Comparison of ENCODE assay signal across 11 cellular contexts in the genomic region with DNA sequence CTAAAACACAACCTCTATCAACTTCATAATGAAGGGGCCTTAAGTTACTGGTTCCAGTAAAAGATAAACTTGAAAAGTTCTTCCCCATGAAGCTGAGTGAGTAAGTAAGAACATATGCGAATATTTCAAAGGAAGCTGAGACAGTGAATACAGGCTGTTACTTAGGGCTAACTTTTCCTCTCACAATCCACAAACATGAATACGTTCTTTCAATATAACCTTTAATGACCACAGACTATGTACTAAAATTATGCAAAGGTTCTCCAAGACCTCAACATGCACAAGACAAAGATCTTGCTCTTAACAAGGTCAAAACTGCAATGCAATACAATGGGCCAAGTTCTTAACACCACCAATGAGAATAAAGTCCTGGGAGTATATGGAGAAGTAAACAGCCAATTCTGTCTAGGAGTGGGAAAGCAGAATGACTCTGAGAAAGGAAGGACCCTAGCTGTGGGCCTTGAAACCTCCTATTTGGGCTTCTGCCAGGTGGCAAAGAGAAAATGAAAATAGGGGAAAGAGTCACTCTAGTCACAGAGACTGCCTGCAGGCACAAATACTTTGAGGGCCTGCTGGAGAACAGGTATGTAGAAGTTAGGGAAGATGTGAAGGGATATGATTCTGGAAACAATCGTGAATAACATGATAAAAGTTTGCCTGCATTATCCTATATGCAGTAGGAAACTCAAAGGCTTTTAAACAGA. TPM values are rescaled to one million over a fixed set of nuclear protein-coding genes. Genes with fewer than 3 reads are reported as not detected.
DNase-seq lines count a peak whose midpoint lies in the region; ATAC-seq and TF ChIP-seq lines count a peak whose summit lies in the region.
"Had no signal": no experiment of that assay in that cellular context is flagged by ENCODE, and none has a peak within 500 bp of the region (broad histone marks: within the 10 kb centered on the region; RNA-seq: fewer than 3 reads in every experiment).

No MANE protein-coding gene starts in this region.

- H3K9me3 ChIP-seq in tibial artery (no peaks in the 10 kb centered on the region), Caco-2 (no peaks in the 10 kb centered on the region), neural progenitor cell (ENCODE audit: low read depth) (no peaks in the 10 kb centered on the region)

- no peaks in the 10 kb centered on the region for H3K4me1 ChIP-seq in tibial artery
- no peaks in the 10 kb centered on the region for H3K4me1 ChIP-seq in Caco-2
- H3K4me1 ChIP-seq in neural progenitor cell, result peaks cover 21% of the 10 kb centered on the region

- TF ChIP-seq CTCF in tibial artery (IDR thresholded peaks at IDR 0.05), result no peak
- no peak for TF ChIP-seq CTCF in Caco-2 (IDR thresholded peaks at IDR 0.05; ENCODE audit: insufficient read depth in 1 of 2, low read depth in 1 of 2, low read length in 1 of 2, severe bottlenecking in 1 of 2, unreplicated experiment in 1 of 2)
- TF ChIP-seq CTCF in neural progenitor cell (IDR thresholded peaks at IDR 0.05), result no peak

- H3K4me3 Mint-ChIP-seq in Caco-2 (ENCODE audit: unreplicated experiment), result no peak overlapping the region
- H3K4me3 Mint-ChIP-seq in neural progenitor cell, result no peak overlapping the region
- H3K4me3 Mint-ChIP-seq: neural crest cell had no signal

- POLR2A ChIA-PET in Caco-2 (lab: Charles Lee), result no interaction called here

- H3K27ac Mint-ChIP-seq in Caco-2 (ENCODE audit: unreplicated experiment) (no peak overlapping the region), neural progenitor cell (no peak overlapping the region)

- no peak overlapping the region for H3K4me2 ChIP-seq in neural progenitor cell

- H3K36me3 ChIP-seq in tibial artery (no peaks in the 10 kb centered on the region), Caco-2 (ENCODE audit: control insufficient read depth, insufficient read depth, low read length) (no peaks in the 10 kb centered on the region), neural progenitor cell (no peaks in the 10 kb centered on the region)

- no peak overlapping the region for H2AFZ ChIP-seq in neural progenitor cell (replicated peaks)

- H3K27me3 Mint-ChIP-seq in Caco-2 (ENCODE audit: insufficient read depth, unreplicated experiment) (no peaks in the 10 kb centered on the region), neural progenitor cell (ENCODE audit: insufficient read depth, low read depth) (peaks cover under 1% of the 10 kb centered on the region)

- H3F3A ChIP-seq in neural progenitor cell (ENCODE audit: low read depth), result peaks cover 13% of the 10 kb centered on the region

- ATAC-seq in GM18502 (IDR thresholded peaks at IDR 0.05; ENCODE audit: poor library complexity, unreplicated experiment), result peak; percentile 77
- peak; percentile 70 for ATAC-seq in GM21786 (IDR thresholded peaks at IDR 0.05; ENCODE audit: unreplicated experiment)

- no TSS peak for BruUV-seq in Caco-2 (replicated peaks; lab: Mats Ljungman, UMichigan)

- H3K9ac ChIP-seq in neural progenitor cell, result no peak overlapping the region

- intact Hi-C loops in tibial artery (cut with DNase I; ENCODE audit: low total_unique reads), result no loop called here
- intact Hi-C loops in Caco-2 (cut with micrococcal nuclease; ENCODE audit: unreplicated experiment), result no loop called here

- no peak overlapping the region for H3K4me3 ChIP-seq in tibial artery
- no peak overlapping the region for H3K4me3 ChIP-seq in Caco-2 (ENCODE audit: low read depth, low read length)
- H3K4me3 ChIP-seq in neural progenitor cell, result no peak overlapping the region

- peaks cover 8% of the 10 kb centered on the region for H3K9me3 Mint-ChIP-seq in Caco-2 (ENCODE audit: unreplicated experiment)
- peaks cover 2% of the 10 kb centered on the region for H3K9me3 Mint-ChIP-seq in neural progenitor cell
- H3K9me3 Mint-ChIP-seq: neural crest cell had no signal

- DNase-seq in LHCN-M2 (ENCODE audit: low read depth) (peak; percentile 34), islet precursor cell (peak; percentile 64), tibial artery (no peak), 8988T (no peak), Caco-2 (no peak), neural progenitor cell (ENCODE audit: low spot score) (no peak)
- DNase-seq: activated CD4-positive, alpha-beta T cell treated with anti-CD3 and anti-CD28 coated beads, Interleukin-2, amount 50 U/mL, for 4 hours; NCI-H2081 had no signal

- no peaks in the 10 kb centered on the region for H3K27me3 ChIP-seq in tibial artery
- no peaks in the 10 kb centered on the region for H3K27me3 ChIP-seq in Caco-2 (replicated peaks; ENCODE audit: control insufficient read depth, insufficient read depth, low read length)
- H3K27me3 ChIP-seq in neural progenitor cell, result no peaks in the 10 kb centered on the region

- H3K27ac ChIP-seq in tibial artery, result no peak overlapping the region
- H3K27ac ChIP-seq in neural progenitor cell, result no peak overlapping the region

- CTCF ChIA-PET in Caco-2 (lab: Charles Lee), result no interaction called here

- H3K4me1 Mint-ChIP-seq in Caco-2 (ENCODE audit: low read depth, unreplicated experiment), result peaks cover 10% of the 10 kb centered on the region
- H3K4me1 Mint-ChIP-seq in neural progenitor cell, result peaks cover 39% of the 10 kb centered on the region

- H3K79me2 ChIP-seq in neural progenitor cell (ENCODE audit: low read depth), result no peaks in the 10 kb centered on the region

- peaks cover 1% of the 10 kb centered on the region for H3K36me3 Mint-ChIP-seq in Caco-2 (ENCODE audit: insufficient read depth, unreplicated experiment)
- H3K36me3 Mint-ChIP-seq in neural progenitor cell, result no peaks in the 10 kb centered on the region

- no peaks in the 10 kb centered on the region for H4K20me1 ChIP-seq in neural progenitor cell (ENCODE audit: low read depth)

RNA-seq across cellular contexts. Expression of a gene that starts 43.7 kb away (rescaled TPM):
- total RNA-seq in LHCN-M2 (2014; rRNA removed) (41.2 and 48.7 TPM in 2 replicates), Caco-2 (2022) (43.9 and 45.1 TPM in 2 replicates), neural progenitor cell (ENCODE audit: low replicate concordance) (5.6 and 8.0 TPM in 2 replicates)
- 12.6 TPM for polyA plus RNA-seq in LHCN-M2 (2012)

Comparison
In these comparisons a context has a peak if more than half of its experiments do, and no peak if none do; other contexts are left out.
1. DNase-seq: peak in LHCN-M2 (single experiment) and islet precursor cell (single experiment); none in tibial artery (0 of 2), 8988T (single experiment), Caco-2 (0 of 2) and neural progenitor cell (single experiment).